8 cellular contexts compared by ENCODE assay signal in the genomic region with DNA sequence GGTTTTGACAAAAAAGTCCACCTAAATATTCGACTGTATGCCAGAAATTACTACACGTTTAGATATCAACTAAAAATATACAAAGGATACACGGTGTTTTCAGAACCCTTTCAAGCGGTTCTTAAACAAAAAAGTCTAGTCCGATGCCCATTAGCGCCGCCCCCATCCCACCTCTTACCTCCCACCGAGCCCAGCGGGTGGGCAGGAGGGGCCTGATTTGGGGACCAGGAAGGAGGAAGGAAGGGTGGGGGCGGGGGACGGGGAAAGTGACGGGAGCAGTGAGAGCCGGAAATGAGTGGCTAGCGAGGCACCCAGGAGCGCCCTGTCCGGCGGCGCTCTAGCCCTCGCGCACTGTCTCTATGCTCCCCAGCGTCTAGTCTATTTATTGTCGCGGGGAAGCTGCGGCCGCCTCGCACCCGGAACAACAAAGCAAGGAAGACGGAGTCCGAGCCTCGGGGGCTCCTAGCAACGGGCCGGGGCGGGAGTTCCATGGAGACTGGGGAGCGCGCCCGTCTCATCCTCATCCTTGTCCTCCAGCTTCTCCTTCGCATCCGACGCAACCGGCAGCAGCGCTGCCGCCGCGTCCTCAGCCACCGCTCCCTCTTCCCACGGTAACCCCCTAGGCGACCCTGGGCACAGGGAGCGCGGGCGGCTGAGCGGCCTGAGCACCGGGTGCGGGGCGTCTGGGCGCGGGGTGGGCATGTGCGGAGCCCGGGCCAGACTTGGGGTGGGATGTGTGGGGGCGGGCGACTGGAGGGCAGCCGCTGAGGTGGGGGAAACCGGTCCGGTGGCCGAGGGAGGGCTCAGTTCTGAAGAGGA.
DNase-seq lines count a peak whose midpoint lies in the region; ATAC-seq and TF ChIP-seq lines count a peak whose summit lies in the region.

A gene (plus strand): TSS at position 410 of the 819 bp plus-strand sequence. CDS start 26,902 bp downstream, outside the sequence.

- H3K4me3 ChIP-seq in AG10803 (ENCODE audit: low read length), result peak within 1 kb of the TSS; percentile 85

- peak; percentile 92 for ATAC-seq in GM19025 (IDR thresholded peaks at IDR 0.05; ENCODE audit: low read depth, unreplicated experiment)
- ATAC-seq in HG03280 (IDR thresholded peaks at IDR 0.05; ENCODE audit: unreplicated experiment), result peak; percentile 87

- TF ChIP-seq CTCF in AG10803 (conservative IDR thresholded peaks at IDR 0.05; ENCODE audit: low read length), result no peak

- DNase-seq in AG10803 (ENCODE audit: low read depth) (peak; percentile 95), NCI-H345 (lab: John Stamatoyannopoulos, UW) (peak; percentile 98), iris pigment epithelial cell (ENCODE audit: low read depth) (peak; percentile 93)
- peak; percentile 78 for DNase-seq in activated CD4-positive, CD25-positive, alpha-beta regulatory T cell treated with anti-CD3 and anti-CD28 coated beads, Interleukin-2, amount 50 U/mL, for 16 hours (ENCODE audit: low read depth, low spot score)
- peak; percentile 80 for DNase-seq in central memory CD4-positive, alpha-beta T cell
- peak; percentile 88 to 91 for DNase-seq in stimulated activated CD4-positive, alpha-beta T cell treated with anti-CD3 and anti-CD28 coated beads, Interleukin-12 subunit alpha, Interleukin-12 subunit beta, amount 100 ng/mL, for 24 hours (ENCODE audit: low read depth in 2 of 2)

Comparison
In these comparisons a context has a peak if more than half of its experiments do, and no peak if none do; other contexts are left out.
1. Peak in every context shown above with its lines: DNase-seq, ATAC-seq and H3K4me3 ChIP-seq.